10 cellular contexts compared by ENCODE assay signal in genomic region chr2:111975053-111975552, GRCh38.
DNase-seq lines count a peak whose midpoint lies in the region; FAIRE-seq and TF ChIP-seq lines count a peak whose summit lies in the region.
"Had no signal": no experiment of that assay in that cellular context is flagged by ENCODE, and none has a peak within 500 bp of the region (broad histone marks: within the 10 kb centered on the region; RNA-seq: fewer than 3 reads in every experiment).

No MANE protein-coding gene starts in this region.

- H3K4me1 ChIP-seq in A673 (ENCODE audit: insufficient read depth, low read length, poor library complexity, severe bottlenecking), result no peaks in the 10 kb centered on the region
- H3K4me1 ChIP-seq in ascending aorta, result peaks cover 10 to 28% of the 10 kb centered on the region in 2 donors
- H3K4me1 ChIP-seq in keratinocyte (ENCODE audit: control insufficient read depth, extremely low read depth, insufficient read depth, low read length), result peaks cover 25% of the 10 kb centered on the region

- FAIRE-seq in keratinocyte (lab: Jason Lieb, UNC), result peak; percentile 99

- intact Hi-C loops in A673 (cut with micrococcal nuclease; ENCODE audit: unreplicated experiment) (no loop called here), ascending aorta (cut with DNase I) (no loop called here)

- BruUV-seq in A673 (replicated peaks; lab: Mats Ljungman, UMichigan), result no TSS peak

- H3K9me3 ChIP-seq in A673 (ENCODE audit: low read depth, low read length, poor library complexity, severe bottlenecking) (peaks cover 9% of the 10 kb centered on the region), ascending aorta (no peaks in the 10 kb centered on the region), keratinocyte (ENCODE audit: control insufficient read depth, low read depth, low read length) (no peaks in the 10 kb centered on the region)

- dilution Hi-C loops in keratinocyte (cut with MboI; ENCODE audit: extremely low pct_ligation_motif_present, low sequenced_read_pairs), result no loop called here

- H3K79me2 ChIP-seq in keratinocyte (ENCODE audit: control insufficient read depth, insufficient read depth, low read length), result no peaks in the 10 kb centered on the region

- H3K27me3 ChIP-seq in A673 (replicated peaks; ENCODE audit: insufficient read depth, low read depth, low read length, poor library complexity) (no peaks in the 10 kb centered on the region), ascending aorta (no peaks in the 10 kb centered on the region), keratinocyte (ENCODE audit: control insufficient read depth, extremely low read depth, insufficient read depth, low read length) (no peaks in the 10 kb centered on the region)

- peak overlapping the region; percentile 35 for H3K4me2 ChIP-seq in keratinocyte (ENCODE audit: control insufficient read depth, extremely low read depth, insufficient read depth, low read depth, low read length)

- H4K20me1 ChIP-seq in keratinocyte (ENCODE audit: control insufficient read depth, extremely low read depth, insufficient read depth, low read length), result no peaks in the 10 kb centered on the region

- no peak overlapping the region for H3K9ac ChIP-seq in keratinocyte (ENCODE audit: control insufficient read depth, extremely low read depth, insufficient read depth, low read length)

- H3K27ac ChIP-seq in A673 (ENCODE audit: low read depth, low read length, poor library complexity, severe bottlenecking), result no peak overlapping the region
- H3K27ac ChIP-seq in ascending aorta, result peak overlapping the region; percentile 86 to 94
- peak overlapping the region; percentile 24 for H3K27ac ChIP-seq in keratinocyte (ENCODE audit: control insufficient read depth, insufficient read depth, low read length)
- H3K27ac ChIP-seq: C4-2B had no signal

- DNase-seq in A673 (ENCODE audit: low spot score) (peak; percentile 32), HPDE6-E6E7 (ENCODE audit: extremely low spot score) (peak; percentile 92), ascending aorta (ENCODE audit: low spot score in 2 of 2) (peak; percentile 29 to 90), keratinocyte (ENCODE audit: low read depth, low spot score) (peak; percentile 99), SIG-M5 (lab: John Stamatoyannopoulos, UW) (no peak), NCI-H187 treated with DMSO at 0.1 percent for 48 hours (lab: John Stamatoyannopoulos, UW) (no peak), germinal center (ENCODE audit: low spot score) (no peak), NCI-H524 treated with DMSO at 0.1 percent for 48 hours (lab: John Stamatoyannopoulos, UW) (no peak)
- DNase-seq: stimulated activated naive CD8-positive, alpha-beta T cell treated with anti-CD3 and anti-CD28 coated beads, Interleukin-15, Interleukin-2, amounts not matched to agents 100 U/mL and 50 U/mL, for 24 hours had no signal

- TF ChIP-seq CTCF in A673 (conservative IDR thresholded peaks at IDR 0.05; ENCODE audit: low read depth, low read length) (no peak), ascending aorta (IDR thresholded peaks at IDR 0.05) (no peak), keratinocyte (optimal IDR thresholded peaks at IDR 0.05 in 1 of 3, IDR thresholded peaks at IDR 0.05 in 1 of 3, conservative IDR thresholded peaks at IDR 0.05 in 1 of 3; ENCODE audit: extremely low read depth in 1 of 3, insufficient read depth in 2 of 3, low read length in 3 of 3) (no peak)

- POLR2A ChIA-PET in A673 (lab: Charles Lee; ENCODE audit: low non-redundant PET), result no interaction called here

- no peaks in the 10 kb centered on the region for H3K9me1 ChIP-seq in keratinocyte (ENCODE audit: control insufficient read depth, extremely low read depth, insufficient read depth, low read length)

- no peak overlapping the region for H2AFZ ChIP-seq in keratinocyte (ENCODE audit: control insufficient read depth, low read length)

- H3K4me3 ChIP-seq in A673 (ENCODE audit: low read depth, low read length, poor library complexity, severe bottlenecking) (no peak overlapping the region), ascending aorta (no peak overlapping the region), keratinocyte (ENCODE audit: control insufficient read depth in 2 of 3, extremely low read depth in 1 of 3, insufficient read depth in 2 of 3, low read depth in 1 of 3, low read length in 3 of 3) (no peak overlapping the region)

- CTCF ChIA-PET in A673 (lab: Charles Lee), result no interaction called here

- H3K36me3 ChIP-seq in A673 (ENCODE audit: insufficient read depth, low read length, poor library complexity, severe bottlenecking), result peaks cover 13% of the 10 kb centered on the region
- H3K36me3 ChIP-seq in ascending aorta, result peaks cover 7 to 24% of the 10 kb centered on the region in 2 donors
- no peaks in the 10 kb centered on the region for H3K36me3 ChIP-seq in keratinocyte (ENCODE audit: control insufficient read depth in 2 of 2, extremely low read depth in 1 of 2, insufficient read depth in 2 of 2, low read length in 2 of 2)

Comparison
In these comparisons a context has a peak if more than half of its experiments do, and no peak if none do; other contexts are left out.
1. DNase-seq: peak in A673 (single experiment), HPDE6-E6E7 (single experiment), ascending aorta (2 of 2) and keratinocyte (single experiment); none in SIG-M5 (single experiment), NCI-H187 treated with DMSO at 0.1 percent for 48 hours (single experiment), germinal center (single experiment) and NCI-H524 treated with DMSO at 0.1 percent for 48 hours (single experiment).